ENCODE assay signal across 32 cellular contexts in the genomic region with DNA sequence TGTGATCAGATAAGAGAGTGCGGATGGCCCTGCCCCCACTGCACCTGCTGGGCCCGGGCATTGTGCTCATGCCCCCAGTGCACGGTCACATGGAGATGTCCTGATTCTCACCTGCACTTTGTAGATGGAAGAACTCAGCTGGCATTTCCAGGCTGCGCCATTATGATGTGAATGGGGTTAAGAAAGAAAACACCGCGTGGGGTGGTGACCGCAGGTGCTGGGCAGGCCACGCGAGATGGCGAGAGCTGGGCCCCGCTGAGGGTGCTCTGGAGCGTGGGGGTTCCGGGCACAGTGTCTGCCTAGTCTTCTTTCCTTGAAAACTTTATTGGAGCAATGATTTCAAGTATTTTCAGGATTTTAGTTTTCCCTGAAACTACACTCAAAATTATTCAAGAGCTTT. TPM values are rescaled to one million over a fixed set of nuclear protein-coding genes. Genes with fewer than 3 reads are reported as not detected.
"Had no signal": no experiment of that assay in that cellular context is flagged by ENCODE, and none has a peak within 500 bp of the region (broad histone marks: within the 10 kb centered on the region; RNA-seq: fewer than 3 reads in every experiment).

No MANE protein-coding gene starts in this region.

- H3K27ac ChIP-seq: gastrocnemius medialis, hepatocyte, pancreas, prostate gland, sigmoid colon, uterus had no signal

- H3K9me3 ChIP-seq: gastrocnemius medialis, pancreas, prostate gland, sigmoid colon, uterus had no signal

- H3K4me3 Mint-ChIP-seq: activated B cell treated with CpG ODN at 0.5 μM for 24 hours; activated CD8-positive, alpha-beta T cell treated with anti-CD3 and anti-CD28 coated beads for 36 hours; activated naive CD4-positive, alpha-beta T cell treated with anti-CD3 and anti-CD28 coated beads, Interleukin-2, amount 10 ng/mL, durations not matched to agents 7 days and 5 days; activated naive CD8-positive, alpha-beta T cell treated with anti-CD3 and anti-CD28 coated beads, Interleukin-2, amount 10 ng/mL, durations not matched to agents 7 days and 5 days; effector memory CD8-positive, alpha-beta T cell; mesothelial cell of epicardium; naive B cell; nephron progenitor cell; stimulated activated memory B cell treated with anti-CD40 and anti-IgM and Interleukin-4, amounts not matched to agents 10 μg/mL and 1 μg/mL and 100 μg/mL, for 72 hours; stimulated activated naive CD8-positive, alpha-beta T cell treated with anti-CD3 and anti-CD28 coated beads, Interleukin-15, amount 100 ng/mL, for 72 hours; type B pancreatic cell had no signal

- ATAC-seq: activated CD8-positive, alpha-beta T cell treated with anti-CD3 and anti-CD28 coated beads for 36 hours; effector memory CD8-positive, alpha-beta T cell; gastrocnemius medialis; left colon; pancreas; stimulated activated memory B cell treated with anti-CD40 and anti-IgM and Interleukin-4, amounts not matched to agents 10 μg/mL and 1 μg/mL and 100 μg/mL, for 72 hours; stimulated activated naive CD8-positive, alpha-beta T cell treated with anti-CD3 and anti-CD28 coated beads, Interleukin-15, amount 100 ng/mL, for 72 hours had no signal

- H3K4me3 ChIP-seq: gastrocnemius medialis, hepatocyte, pancreas, prostate gland, sigmoid colon, uterus had no signal

- H3K4me1 Mint-ChIP-seq: activated naive CD4-positive, alpha-beta T cell treated with anti-CD3 and anti-CD28 coated beads, Interleukin-2, amount 10 ng/mL, durations not matched to agents 7 days and 5 days; activated naive CD8-positive, alpha-beta T cell treated with anti-CD3 and anti-CD28 coated beads, Interleukin-2, amount 10 ng/mL, durations not matched to agents 7 days and 5 days; mesothelial cell of epicardium; stimulated activated naive CD8-positive, alpha-beta T cell treated with anti-CD3 and anti-CD28 coated beads, Interleukin-15, amount 100 ng/mL, for 72 hours had no signal

- H3K9me3 Mint-ChIP-seq: activated B cell treated with CpG ODN at 0.5 μM for 24 hours; activated CD8-positive, alpha-beta T cell treated with anti-CD3 and anti-CD28 coated beads for 36 hours; activated naive CD4-positive, alpha-beta T cell treated with anti-CD3 and anti-CD28 coated beads, Interleukin-2, amount 10 ng/mL, durations not matched to agents 7 days and 5 days; activated naive CD8-positive, alpha-beta T cell treated with anti-CD3 and anti-CD28 coated beads, Interleukin-2, amount 10 ng/mL, durations not matched to agents 7 days and 5 days; effector memory CD8-positive, alpha-beta T cell; mesothelial cell of epicardium; naive B cell; nephron progenitor cell; stimulated activated memory B cell treated with anti-CD40 and anti-IgM and Interleukin-4, amounts not matched to agents 10 μg/mL and 1 μg/mL and 100 μg/mL, for 72 hours; stimulated activated naive CD8-positive, alpha-beta T cell treated with anti-CD3 and anti-CD28 coated beads, Interleukin-15, amount 100 ng/mL, for 72 hours; type B pancreatic cell had no signal

- H3K36me3 ChIP-seq: uterus had no signal

- H3K36me3 Mint-ChIP-seq: activated naive CD4-positive, alpha-beta T cell treated with anti-CD3 and anti-CD28 coated beads, Interleukin-2, amount 10 ng/mL, durations not matched to agents 7 days and 5 days; activated naive CD8-positive, alpha-beta T cell treated with anti-CD3 and anti-CD28 coated beads, Interleukin-2, amount 10 ng/mL, durations not matched to agents 7 days and 5 days; naive B cell; stimulated activated memory B cell treated with anti-CD40 and anti-IgM and Interleukin-4, amounts not matched to agents 10 μg/mL and 1 μg/mL and 100 μg/mL, for 72 hours; type B pancreatic cell had no signal

- H3K27ac Mint-ChIP-seq: activated B cell treated with CpG ODN at 0.5 μM for 24 hours; activated CD8-positive, alpha-beta T cell treated with anti-CD3 and anti-CD28 coated beads for 36 hours; activated naive CD4-positive, alpha-beta T cell treated with anti-CD3 and anti-CD28 coated beads, Interleukin-2, amount 10 ng/mL, durations not matched to agents 7 days and 5 days; activated naive CD8-positive, alpha-beta T cell treated with anti-CD3 and anti-CD28 coated beads, Interleukin-2, amount 10 ng/mL, durations not matched to agents 7 days and 5 days; effector memory CD8-positive, alpha-beta T cell; mesothelial cell of epicardium; nephron progenitor cell; stimulated activated memory B cell treated with anti-CD40 and anti-IgM and Interleukin-4, amounts not matched to agents 10 μg/mL and 1 μg/mL and 100 μg/mL, for 72 hours; stimulated activated naive CD8-positive, alpha-beta T cell treated with anti-CD3 and anti-CD28 coated beads, Interleukin-15, amount 100 ng/mL, for 72 hours; type B pancreatic cell had no signal

- DNase-seq: activated B cell treated with CpG ODN at 0.5 μM for 24 hours; activated CD4-positive, alpha-beta T cell treated with anti-CD3 and anti-CD28 coated beads, Interleukin-2, amount 50 U/mL, for 1 hour; activated CD8-positive, alpha-beta T cell treated with anti-CD3 and anti-CD28 coated beads for 36 hours; activated effector memory CD4-positive, alpha-beta T cell treated with Interleukin-2 at 50 U/mL for 16 hours; activated naive CD4-positive, alpha-beta T cell treated with anti-CD3 and anti-CD28 coated beads, Interleukin-2, amount 10 ng/mL, durations not matched to agents 7 days and 5 days; activated naive CD8-positive, alpha-beta T cell treated with anti-CD3 and anti-CD28 coated beads, Interleukin-2, amount 10 ng/mL, durations not matched to agents 7 days and 5 days; caudate nucleus; cortex of kidney; effector memory CD8-positive, alpha-beta T cell; erythroblast; gastrocnemius medialis; glutamatergic neuron; left colon; naive B cell; nephron progenitor cell; retina; sigmoid colon; small intestine; stimulated activated CD4-positive, alpha-beta T cell treated with anti-CD3 and anti-CD28 coated beads, Interleukin-1b, Interleukin-23, amount 100 ng/mL, for 48 hours; stimulated activated CD4-positive, alpha-beta T cell treated with anti-CD3 and anti-CD28 coated beads, Interleukin-4, amount 100 ng/mL, for 4 hours; stimulated activated CD8-positive, alpha-beta memory T cell treated with anti-CD3 and anti-CD28 coated beads, Interleukin-4, amount 100 ng/mL, for 48 hours; stimulated activated naive CD8-positive, alpha-beta T cell treated with anti-CD3 and anti-CD28 coated beads, Interleukin-15, amount 100 ng/mL, for 72 hours; substantia nigra; uterus had no signal

- H3K27me3 Mint-ChIP-seq: activated B cell treated with CpG ODN at 0.5 μM for 24 hours; activated CD8-positive, alpha-beta T cell treated with anti-CD3 and anti-CD28 coated beads for 36 hours; activated naive CD4-positive, alpha-beta T cell treated with anti-CD3 and anti-CD28 coated beads, Interleukin-2, amount 10 ng/mL, durations not matched to agents 7 days and 5 days; activated naive CD8-positive, alpha-beta T cell treated with anti-CD3 and anti-CD28 coated beads, Interleukin-2, amount 10 ng/mL, durations not matched to agents 7 days and 5 days; effector memory CD8-positive, alpha-beta T cell; naive B cell; stimulated activated memory B cell treated with anti-CD40 and anti-IgM and Interleukin-4, amounts not matched to agents 10 μg/mL and 1 μg/mL and 100 μg/mL, for 72 hours; stimulated activated naive CD8-positive, alpha-beta T cell treated with anti-CD3 and anti-CD28 coated beads, Interleukin-15, amount 100 ng/mL, for 72 hours; type B pancreatic cell had no signal

- H3K4me1 ChIP-seq: gastrocnemius medialis, pancreas, prostate gland, sigmoid colon, uterus had no signal

- H3K27me3 ChIP-seq: gastrocnemius medialis, hepatocyte, pancreas, sigmoid colon, uterus had no signal

RNA-seq across cellular contexts. Expression of a gene that starts 17.8 kb away (rescaled TPM):
- total RNA-seq: activated B cell treated with CpG ODN at 0.5 μM for 24 hours; activated CD8-positive, alpha-beta T cell treated with anti-CD3 and anti-CD28 coated beads for 36 hours; activated naive CD8-positive, alpha-beta T cell treated with anti-CD3 and anti-CD28 coated beads, Interleukin-2, amount 10 ng/mL, durations not matched to agents 7 days and 5 days; left colon; T-helper 2 cell treated with Interferon-gamma antibody and Interleukin-4, amounts not matched to agents 100 ng/mL and 5 ng/mL, for 36 hours had no signal

RNA-seq across cellular contexts. Expression of a gene that starts 39.2 kb away (rescaled TPM):
- total RNA-seq: activated CD8-positive, alpha-beta T cell treated with anti-CD3 and anti-CD28 coated beads for 36 hours; activated naive CD8-positive, alpha-beta T cell treated with anti-CD3 and anti-CD28 coated beads, Interleukin-2, amount 10 ng/mL, durations not matched to agents 7 days and 5 days; astrocyte; T-helper 2 cell treated with Interferon-gamma antibody and Interleukin-4, amounts not matched to agents 100 ng/mL and 5 ng/mL, for 36 hours had no signal
